ENCODE assay signal across 10 cellular contexts in genomic region chr17:35774499-35774898, GRCh38. TPM values are rescaled to one million over a fixed set of nuclear protein-coding genes. Genes with fewer than 3 reads are reported as not detected.
DNase-seq lines count a peak whose midpoint lies in the region; ATAC-seq and TF ChIP-seq lines count a peak whose summit lies in the region.
"Had no signal": no experiment of that assay in that cellular context is flagged by ENCODE, and none has a peak within 500 bp of the region (broad histone marks: within the 10 kb centered on the region; RNA-seq: fewer than 3 reads in every experiment).

No MANE protein-coding gene starts in this region.

- H3K36me3 ChIP-seq in GM23338 (ENCODE audit: insufficient read depth) (no peaks in the 10 kb centered on the region), rectal smooth muscle tissue (ENCODE audit: control insufficient read depth, insufficient read depth, low read length) (peaks cover 13% of the 10 kb centered on the region), H7 (replicated peaks; ENCODE audit: control insufficient read depth, insufficient read depth, low read length) (no peaks in the 10 kb centered on the region)

- no peaks in the 10 kb centered on the region for H4K20me1 ChIP-seq in GM23338 (replicated peaks; ENCODE audit: insufficient read depth)

- ATAC-seq in GM23338, result peak; percentile 36
- no peak for ATAC-seq in HG02678 (IDR thresholded peaks at IDR 0.05; ENCODE audit: unreplicated experiment)

- H2AFZ ChIP-seq in GM23338, result peak overlapping the region; percentile 97

- no peak for TF ChIP-seq CTCF in GM23338 (conservative IDR thresholded peaks at IDR 0.05; ENCODE audit: low read depth in 2 of 2)

- H3K27me3 Mint-ChIP-seq in GM23338 (ENCODE audit: insufficient read depth, low read depth, poor library complexity), result peaks cover 2% of the 10 kb centered on the region

- peaks cover 13% of the 10 kb centered on the region for H3K4me1 ChIP-seq in GM23338 (ENCODE audit: insufficient read depth)
- peaks cover 28% of the 10 kb centered on the region for H3K4me1 ChIP-seq in rectal smooth muscle tissue (ENCODE audit: control insufficient read depth, insufficient read depth, low read length)

- H3K27ac Mint-ChIP-seq in GM23338, result no peak overlapping the region

- H3K27me3 ChIP-seq in GM23338 (ENCODE audit: insufficient read depth) (no peaks in the 10 kb centered on the region), rectal smooth muscle tissue (ENCODE audit: control insufficient read depth, insufficient read depth, low read length) (no peaks in the 10 kb centered on the region), H7 (ENCODE audit: control insufficient read depth, insufficient read depth, low read length) (no peaks in the 10 kb centered on the region)

- H3K9me2 ChIP-seq in GM23338 (ENCODE audit: insufficient read depth), result no peaks in the 10 kb centered on the region

- no peak overlapping the region for H3K4me3 Mint-ChIP-seq in GM23338
- H3K4me3 Mint-ChIP-seq: central memory CD8-positive, alpha-beta T cell had no signal

- H3F3A ChIP-seq in GM23338 (replicated peaks; ENCODE audit: low read depth), result no peaks in the 10 kb centered on the region

- no peaks in the 10 kb centered on the region for H3K9me3 Mint-ChIP-seq in GM23338
- H3K9me3 Mint-ChIP-seq: central memory CD8-positive, alpha-beta T cell had no signal

- H3K9ac ChIP-seq in rectal smooth muscle tissue (ENCODE audit: low read length), result no peak overlapping the region

- DNase-seq in GM23338 (ENCODE audit: low spot score) (no peak), astrocyte of the hippocampus (ENCODE audit: low read depth, low spot score) (peak; percentile 94), hypothalamus (lab: John Stamatoyannopoulos, UW) (peak in 31 of 51 donors; percentile 7 to 68 (median 47)), NCI-H146 (lab: John Stamatoyannopoulos, UW) (no peak), H7 (no peak)
- DNase-seq in stimulated activated CD4-positive, alpha-beta T cell treated with anti-CD3 and anti-CD28 coated beads, Interleukin-15, amount 100 ng/mL, for 24 hours, result no peak

- H3K4me3 ChIP-seq in GM23338 (no peak overlapping the region), rectal smooth muscle tissue (ENCODE audit: low read length) (peak overlapping the region; percentile 48), H7 (ENCODE audit: insufficient read depth, low read depth, low read length) (no peak overlapping the region)

- H3K4me2 ChIP-seq in GM23338, result no peak overlapping the region

- peaks cover 34% of the 10 kb centered on the region for H3K4me1 Mint-ChIP-seq in GM23338
- H3K4me1 Mint-ChIP-seq: central memory CD8-positive, alpha-beta T cell had no signal

- no peaks in the 10 kb centered on the region for H3K79me2 ChIP-seq in GM23338 (replicated peaks; ENCODE audit: insufficient read depth)

- no peaks in the 10 kb centered on the region for H3K36me3 Mint-ChIP-seq in GM23338 (ENCODE audit: low read depth)

- no peak overlapping the region for H3K27ac ChIP-seq in GM23338 (ENCODE audit: low read depth)
- H3K27ac ChIP-seq in rectal smooth muscle tissue (ENCODE audit: low read depth, low read length), result peak overlapping the region; percentile 87

TF ChIP-seq in GM23338, 12 proteins besides CTCF, POLR2A, EP300 and RAD21 (continues in another document):
- TF ChIP-seq NANOG (IDR thresholded peaks at IDR 0.05; ENCODE audit: borderline replicate concordance), result no peak
- no peak for TF ChIP-seq ETS1 (IDR thresholded peaks at IDR 0.05)
- TF ChIP-seq ZNF462 (CRISPR knock-in tag; IDR thresholded peaks at IDR 0.05), result no peak
- no peak for TF ChIP-seq EZH2phosphoT487 (IDR thresholded peaks at IDR 0.05; ENCODE audit: unreplicated experiment)
- TF ChIP-seq ZNF114 (CRISPR knock-in tag; IDR thresholded peaks at IDR 0.05), result no peak
- no peak for TF ChIP-seq CREB1 (CRISPR knock-in tag; IDR thresholded peaks at IDR 0.05; ENCODE audit: low read depth)
- no peak for TF ChIP-seq STAT1 (IDR thresholded peaks at IDR 0.05; ENCODE audit: unreplicated experiment)
- TF ChIP-seq POLR2AphosphoS5 (IDR thresholded peaks at IDR 0.05; ENCODE audit: low read depth), result no peak
- TF ChIP-seq EZH2 (IDR thresholded peaks at IDR 0.05; ENCODE audit: low read depth, unreplicated experiment), result no peak

RNA-seq across cellular contexts. Expression of gene C17orf50, which starts 13.8 kb away (rescaled TPM):
- 1.6 TPM in 1 of 2 replicates, not detected in the other for total RNA-seq in GM23338 (2014; rRNA removed; shearing (Covaris generic))
- polyA plus RNA-seq in GM23338 (2016; fragmentation: Nextera tagmentation; extraction: Ambion mirVana), result 0.37 and 0.74 TPM in 2 replicates
- total RNA-seq in H7 (2014; rRNA removed; shearing (Covaris generic)), result not detected in 2 replicates
- total RNA-seq: urinary bladder had no signal
- polyA plus RNA-seq: urinary bladder had no signal

RNA-seq across cellular contexts. Expression of gene MMP28, which starts 20.9 kb away (rescaled TPM):
- total RNA-seq in GM23338 (2014; rRNA removed; shearing (Covaris generic)), result not detected in 2 replicates
- not detected in 2 replicates for polyA plus RNA-seq in GM23338 (2016; fragmentation: Nextera tagmentation; extraction: Ambion mirVana)
- total RNA-seq in H7 (2014; rRNA removed; shearing (Covaris generic)), result not detected in 2 replicates

RNA-seq across cellular contexts. Expression of gene GAS2L2, which starts 21.5 kb away (rescaled TPM):
- not detected in 2 replicates for total RNA-seq in GM23338 (2014; rRNA removed; shearing (Covaris generic))
- 0.06 TPM in 1 of 2 replicates, not detected in the other for polyA plus RNA-seq in GM23338 (2016; fragmentation: Nextera tagmentation; extraction: Ambion mirVana)
- total RNA-seq in H7 (2014; rRNA removed; shearing (Covaris generic)), result 0.10 TPM in 1 of 2 replicates, not detected in the other
- total RNA-seq: urinary bladder had no signal

RNA-seq across cellular contexts. Expression of gene TAF15, which starts 34.8 kb away (rescaled TPM):
- total RNA-seq in GM23338 (2014; rRNA removed; shearing (Covaris generic)), result 109 and 148 TPM in 2 replicates
- polyA plus RNA-seq in GM23338 (2016; fragmentation: Nextera tagmentation; extraction: Ambion mirVana), result 28.2 and 33.8 TPM in 2 replicates
- 20.2 and 32.0 TPM in 2 replicates for total RNA-seq in H7 (2014; rRNA removed; shearing (Covaris generic))

RNA-seq across cellular contexts. Expression of gene RASL10B, which starts 43.1 kb away (rescaled TPM):
- 23.1 and 26.2 TPM in 2 replicates for total RNA-seq in GM23338 (2014; rRNA removed; shearing (Covaris generic))
- polyA plus RNA-seq in GM23338 (2016; fragmentation: Nextera tagmentation; extraction: Ambion mirVana), result 6.2 and 7.1 TPM in 2 replicates
- 13.8 and 16.9 TPM in 2 replicates for total RNA-seq in H7 (2014; rRNA removed; shearing (Covaris generic))

Comparison
In these comparisons a context has a peak if more than half of its experiments do, and no peak if none do; other contexts are left out.
1. DNase-seq: peak in astrocyte of the hippocampus (single experiment) and hypothalamus (31 of 51); none in GM23338 (single experiment), stimulated activated CD4-positive, alpha-beta T cell treated with anti-CD3 and anti-CD28 coated beads, Interleukin-15, amount 100 ng/mL, for 24 hours (single experiment), NCI-H146 (single experiment) and H7 (single experiment).